In the genomic region with DNA sequence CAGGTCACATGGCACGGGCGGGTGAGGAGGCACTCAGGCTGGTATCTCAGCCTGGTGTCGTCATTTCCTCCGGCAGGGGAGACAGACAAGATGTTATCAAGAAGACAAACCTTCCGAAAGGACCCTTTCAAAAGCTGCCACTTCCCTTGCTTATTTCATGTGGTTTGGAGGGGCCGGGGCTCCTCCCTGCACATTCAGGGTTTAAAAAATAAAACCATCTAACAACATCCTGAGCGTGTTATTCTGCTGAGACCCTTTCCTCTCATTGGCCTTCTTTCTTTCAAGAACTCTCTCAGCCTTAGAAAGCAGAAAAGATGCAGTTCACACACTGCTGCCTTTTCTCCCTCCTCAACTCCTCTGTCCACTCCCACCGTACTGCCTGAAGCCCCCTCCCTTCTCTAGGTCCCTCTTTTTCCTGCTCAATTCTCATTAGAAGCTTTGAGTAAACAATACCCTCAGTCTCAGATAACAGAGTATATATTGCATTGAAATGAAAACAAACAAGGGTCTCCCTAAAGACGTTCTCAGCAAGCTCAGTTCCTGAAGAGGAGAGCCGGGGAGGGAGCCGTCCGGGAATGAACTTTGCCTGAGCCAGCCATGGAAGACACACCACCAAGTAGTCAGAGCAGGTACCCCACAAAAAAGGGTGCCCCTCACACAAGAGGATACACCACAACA, we compare ENCODE assay signal across 9 cellular contexts. TPM values are rescaled to one million over a fixed set of nuclear protein-coding genes. Genes with fewer than 3 reads are reported as not detected.
DNase-seq lines count a peak whose midpoint lies in the region; ATAC-seq, FAIRE-seq and TF ChIP-seq lines count a peak whose summit lies in the region.
"Had no signal": no experiment of that assay in that cellular context is flagged by ENCODE, and none has a peak within 500 bp of the region (broad histone marks: within the 10 kb centered on the region; RNA-seq: fewer than 3 reads in every experiment).

No MANE protein-coding gene starts in this region.

- H3K4me1 ChIP-seq in K562 (replicated peaks in 1 of 2; ENCODE audit: control insufficient read depth in 2 of 2, insufficient read depth in 2 of 2, low read length in 2 of 2) (peaks cover 13 to 18% of the 10 kb centered on the region in 2 experiments), transverse colon (peaks cover 80 to 100% (median 97%) of the 10 kb centered on the region in 4 donors)

- ATAC-seq in K562 = no peak
- ATAC-seq in natural killer cell = peak; percentile 76 to 91 (median 84)
- no peak for ATAC-seq in GM21526 (IDR thresholded peaks at IDR 0.05; ENCODE audit: low FRiP score, unreplicated experiment)

- H3K27ac ChIP-seq in K562 (ENCODE audit: extremely low read depth, low read depth, low read length) (no peak overlapping the region), transverse colon (peak overlapping the region; percentile 92 to 100 (median 98))
- H3K27ac ChIP-seq: parathyroid adenoma had no signal

- H3K36me3 ChIP-seq in K562 (ENCODE audit: control insufficient read depth, insufficient read depth, low read length) = 0 out of 3 replicates have a peak, but pooled peaks cover 2% of the 10 kb centered on the region
- no peaks in the 10 kb centered on the region for H3K36me3 ChIP-seq in transverse colon

- H3K9me1 ChIP-seq in K562 (ENCODE audit: control insufficient read depth, insufficient read depth, low read length) = no peaks in the 10 kb centered on the region

- H3K27me3 Mint-ChIP-seq in HFFc6 (ENCODE audit: insufficient read depth) (peaks cover 16% of the 10 kb centered on the region), natural killer cell (ENCODE audit: low read depth in 2 of 2) (no peaks in the 10 kb centered on the region)

- WGBS in K562 (ENCODE audit: insufficient coverage, low coverage, missing lambda C conversion rate) = 38% methylated on average over 11 of the region's 12 CpGs
- WGBS in transverse colon (ENCODE audit: low coverage in 1 of 2), 2 donors = 56 to 76% methylated on average over 7 to 12 of the region's 12 CpGs

- no peak overlapping the region for H3K9ac ChIP-seq in K562 (ENCODE audit: insufficient read depth in 1 of 2, low read depth in 2 of 2, low read length in 2 of 2)
- H3K9ac ChIP-seq: parathyroid adenoma had no signal

- H3K36me3 Mint-ChIP-seq in HFFc6 (ENCODE audit: low read depth) (peaks cover 63% of the 10 kb centered on the region), natural killer cell (no peaks in the 10 kb centered on the region)

- no peaks in the 10 kb centered on the region for H3K27me3 ChIP-seq in K562 (ENCODE audit: control insufficient read depth in 2 of 2, insufficient read depth in 2 of 2, low read length in 2 of 2)
- no peaks in the 10 kb centered on the region for H3K27me3 ChIP-seq in transverse colon

- FAIRE-seq in K562 (lab: Jason Lieb, UNC) = no peak

- H3K27ac Mint-ChIP-seq in HFFc6 (peak overlapping the region; percentile 86), natural killer cell (peak overlapping the region; percentile 95 to 99)

- no peak for TF ChIP-seq RAD21 in K562 (CRISPR knock-in tag; conservative IDR thresholded peaks at IDR 0.05 in 1 of 2, IDR thresholded peaks at IDR 0.05 in 1 of 2)

- TF ChIP-seq POLR2A in K562 (conservative IDR thresholded peaks at IDR 0.05) = no peak
- no peak for TF ChIP-seq POLR2A in transverse colon (IDR thresholded peaks at IDR 0.05)

- TF ChIP-seq CTCF in HFFc6 (IDR thresholded peaks at IDR 0.05) = no peak
- no peak for TF ChIP-seq CTCF in K562 (IDR thresholded peaks at IDR 0.05 in 2 of 3, conservative IDR thresholded peaks at IDR 0.05 in 1 of 3; ENCODE audit: insufficient read depth in 2 of 3, low read depth in 1 of 3, low read length in 3 of 3)
- no peak for TF ChIP-seq CTCF in natural killer cell (IDR thresholded peaks at IDR 0.05)
- no peak for TF ChIP-seq CTCF in transverse colon (IDR thresholded peaks at IDR 0.05)

- H3K9me3 Mint-ChIP-seq in HFFc6 = no peaks in the 10 kb centered on the region
- H3K9me3 Mint-ChIP-seq in natural killer cell = no peaks in the 10 kb centered on the region

- no peak overlapping the region for H3K4me2 ChIP-seq in K562 (ENCODE audit: insufficient read depth, low read length)

- no peaks in the 10 kb centered on the region for H4K20me1 ChIP-seq in K562 (replicated peaks; ENCODE audit: control insufficient read depth, insufficient read depth, low read length)

- H3K4me3 Mint-ChIP-seq in HFFc6 (peak overlapping the region; percentile 100), natural killer cell (peak overlapping the region; percentile 88)

- H3K4me3 ChIP-seq in K562 = no peak overlapping the region
- no peak overlapping the region for H3K4me3 ChIP-seq in transverse colon

- in situ Hi-C loops in K562 (cut with MboI) (no loop called here), transverse colon (cut with MboI; ENCODE audit: low pct_ligation_motif_present in 1 of 4, low pct_unique_long_range_greater_than_20kb in 1 of 4, low sequenced_read_pairs in 3 of 4) (no loop called here)

- H3K4me1 Mint-ChIP-seq in HFFc6 (ENCODE audit: low read depth) = peaks cover 100% of the 10 kb centered on the region
- H3K4me1 Mint-ChIP-seq in natural killer cell = peaks cover 89 to 95% of the 10 kb centered on the region in 2 donors

- CTCF ChIA-PET in K562 (lab: Yijun Ruan, JAX; ENCODE audit: low intra/inter-chr PET ratio) = no interaction called here

- no peaks in the 10 kb centered on the region for H3K9me3 ChIP-seq in K562 (replicated peaks; ENCODE audit: control insufficient read depth, insufficient read depth, low read depth, low read length)
- no peaks in the 10 kb centered on the region for H3K9me3 ChIP-seq in transverse colon

- DNase-seq in ELF-1 (ENCODE audit: low read depth, low spot score) (peak; percentile 61), HFFc6 (no peak), T-helper 9 cell (peak; percentile 86), K562 (ENCODE audit: extremely low read depth in 1 of 4, low spot score in 3 of 4) (no peak), natural killer cell (peak; percentile 76), transverse colon (peak; percentile 67), hepatic stellate cell (ENCODE audit: low spot score) (no peak)

- H3K79me2 ChIP-seq in K562 (ENCODE audit: control insufficient read depth, insufficient read depth, low read length) = no peaks in the 10 kb centered on the region; the same call in 2 of the 3 replicates

- no peak for TF ChIP-seq EP300 in K562 (IDR thresholded peaks at IDR 0.05; ENCODE audit: low read length)
- TF ChIP-seq EP300 in transverse colon (IDR thresholded peaks at IDR 0.05; ENCODE audit: low read depth) = no peak

- no peak overlapping the region for H2AFZ ChIP-seq in K562 (ENCODE audit: low read depth, low read length)
- H2AFZ ChIP-seq: parathyroid adenoma had no signal

- no TSS peak for BruUV-seq in K562 (replicated peaks; lab: Mats Ljungman, UMichigan)

- intact Hi-C loops in K562 (cut with micrococcal nuclease) (no loop called here), natural killer cell (cut with micrococcal nuclease) (loop anchor here (1.0 to 10.0 kb wide), 5 partner anchors 10 to 874 kb away; a partner anchor contains a TSS), transverse colon (cut with DNase I; ENCODE audit: low total_unique reads) (loop anchor here (10.0 kb wide), 1 partner anchor 156 kb away; no protein-coding TSS in a partner anchor)

- POLR2A ChIA-PET in K562 (lab: Yijun Ruan, JAX) = interaction anchor here (0.6 to 1.0 kb wide), 4 partner anchors 9 to 158 kb away, joined by 3 read pairs; no protein-coding TSS in a partner anchor

TF ChIP-seq in K562, 482 proteins besides CTCF, POLR2A, EP300 and RAD21 (continues in another document):
- TF ChIP-seq CTBP1 (IDR thresholded peaks at IDR 0.05; ENCODE audit: borderline replicate concordance) (no peak), FOXA3 (CRISPR knock-in tag; conservative IDR thresholded peaks at IDR 0.05 in 1 of 2, IDR thresholded peaks at IDR 0.05 in 1 of 2) (no peak), FUS (optimal IDR thresholded peaks at IDR 0.05; ENCODE audit: low read depth, low read length) (no peak), BRF1 (IDR thresholded peaks at IDR 0.05; ENCODE audit: borderline replicate concordance, extremely low read depth, insufficient read length) (no peak), ATF7 (IDR thresholded peaks at IDR 0.05) (peak; percentile 27; the same call in 1 of the 2 replicates), ZNF354B (CRISPR knock-in tag; IDR thresholded peaks at IDR 0.05) (no peak), DMBX1 (CRISPR knock-in tag; IDR thresholded peaks at IDR 0.05; ENCODE audit: borderline replicate concordance) (peak; percentile 55; the same call in 1 of the 2 replicates)

RNA-seq across cellular contexts. Expression of a gene that starts 9.8 kb away (rescaled TPM):
- 10 to 100 TPM; 29.6 to 35.8 (median 30.7) TPM for total RNA-seq in HFFc6 (2021; fragmentation: NEBNext Ultra II Directional; extraction: Animal tissue kit (Norgen Biotek cat#: 25700))
- 2.6 and 6.2 TPM in 2 replicates for total RNA-seq in K562 (2011; cell fraction: chromatin; rRNA removed; ENCODE audit: low replicate concordance)
- 3.9 and 7.0 TPM in 2 replicates for total RNA-seq in K562 (2011; cell fraction: nucleolus; rRNA removed)
- total RNA-seq in K562 (2011; cell fraction: nucleoplasm; rRNA removed) = 3.3 and 4.1 TPM in 2 replicates
- total RNA-seq in K562 (2014; rRNA removed) = 2.9 and 3.0 TPM in 2 replicates
- 1.1 and 1.3 TPM in 2 replicates for total RNA-seq in K562 (2014; rRNA removed; fragmentation: Illumina TruSeq; extraction: Trizol)
- total RNA-seq in K562 (2015; rRNA removed; fragmentation: Illumina TruSeq; extraction: Trizol) = 0.90 and 0.94 TPM in 2 replicates
- total RNA-seq in K562 (2021) = 2.1 and 2.5 TPM in 2 replicates
- polyA plus RNA-seq in K562 (2011; rRNA removed) = 1.8 TPM in 2 replicates
- polyA plus RNA-seq in K562 (2011; cell fraction: cytosol; rRNA removed) = 3.3 and 3.7 TPM in 2 replicates
- 4.6 and 5.7 TPM in 2 replicates for polyA plus RNA-seq in K562 (2011; cell fraction: nucleus; rRNA removed)
- polyA plus RNA-seq in K562 (2012) = 1.7 and 4.1 TPM in 2 replicates
- 1.4 and 1.6 TPM in 2 replicates for polyA plus RNA-seq in K562 (2014; fragmentation: Illumina TruSeq; extraction: Trizol)
- polyA plus RNA-seq in K562 (2014; fragmentation: Nextera tagmentation; extraction: Ambion mirVana) = under 1 TPM; 0.13 to 0.23 TPM
- 1.8 and 2.9 TPM in 2 replicates for polyA plus RNA-seq in K562 (2014; rRNA removed)
- 3.4 and 3.7 TPM in 2 replicates for polyA minus RNA-seq in K562 (2011; rRNA and poly(A)+ RNA removed)
- 2.0 and 4.6 TPM in 2 replicates for polyA minus RNA-seq in K562 (2011; cell fraction: cytosol; rRNA and poly(A)+ RNA removed)
- polyA minus RNA-seq in K562 (2011; cell fraction: nucleus; rRNA and poly(A)+ RNA removed) = 3.8 and 4.7 TPM in 2 replicates
- 100 to 1,000 TPM; 127 to 204 (median 182) TPM for total RNA-seq in natural killer cell
- 100 to 1,000 TPM in 1 of 4 donors, 10 to 100 TPM in 3; 76.0 to 199 (median 77.1) TPM for total RNA-seq in transverse colon

Comparison
In these comparisons a context has a peak if more than half of its experiments do, and no peak if none do; other contexts are left out.
1. DNase-seq: peak in ELF-1 (single experiment), T-helper 9 cell (single experiment), natural killer cell (single experiment) and transverse colon (single experiment); none in HFFc6 (single experiment), K562 (0 of 4) and hepatic stellate cell (single experiment).
2. ATAC-seq: peak in natural killer cell (3 of 3); none in K562 (single experiment) and GM21526 (single experiment).